26 cellular contexts compared by ENCODE assay signal in genomic region chr2:126949775-126950174, GRCh38. TPM values are rescaled to one million over a fixed set of nuclear protein-coding genes. Genes with fewer than 3 reads are reported as not detected.
"Had no signal": no experiment of that assay in that cellular context is flagged by ENCODE, and none has a peak within 500 bp of the region (broad histone marks: within the 10 kb centered on the region; RNA-seq: fewer than 3 reads in every experiment).

No MANE protein-coding gene starts in this region.

- H3K9me3 Mint-ChIP-seq: activated CD4-positive, alpha-beta memory T cell treated with anti-CD3 and anti-CD28 coated beads for 36 hours; activated CD4-positive, alpha-beta T cell treated with anti-CD3 and anti-CD28 coated beads, Interleukin-2, amount 10 ng/mL, durations not matched to agents 7 days and 5 days; activated naive CD4-positive, alpha-beta T cell treated with anti-CD3 and anti-CD28 coated beads for 36 hours; activated T-helper 17 cell treated with anti-CD3 and anti-CD28 coated beads, Interleukin-2, amount 50 U/mL, for 72 hours; central memory CD8-positive, alpha-beta T cell had no signal

- H3K36me3 Mint-ChIP-seq: activated CD4-positive, alpha-beta memory T cell treated with anti-CD3 and anti-CD28 coated beads for 36 hours; activated naive CD8-positive, alpha-beta T cell; brain had no signal

- DNase-seq: activated B cell treated with CpG ODN at 0.5 μM for 24 hours; activated CD4-positive, alpha-beta memory T cell treated with anti-CD3 and anti-CD28 coated beads for 36 hours; activated CD4-positive, alpha-beta T cell treated with anti-CD3 and anti-CD28 coated beads, Interleukin-2, amount 10 ng/mL, durations not matched to agents 7 days and 5 days; activated CD8-positive, alpha-beta memory T cell treated with anti-CD3 and anti-CD28 coated beads for 24 hours; activated gamma-delta T cell; activated naive CD4-positive, alpha-beta T cell treated with anti-CD3 and anti-CD28 coated beads for 36 hours; activated T-cell treated with anti-CD3 and anti-CD28 coated beads for 4 hours; activated T-cell treated with anti-CD3 and anti-CD28 coated beads, Interleukin-2, amount 50 U/mL, for 48 hours; amygdala; NCI-H1048; NCI-H2029; NCI-H2107; NCI-H2171 treated with DMSO at 0.1 percent for 48 hours; NCI-H345; PC-3; SHP77 treated with DMSO at 0.1 percent for 48 hours; T-helper 17 cell; T-helper 9 cell had no signal

- ATAC-seq: activated T-helper 17 cell treated with anti-CD3 and anti-CD28 coated beads, Interleukin-2, amount 50 U/mL, for 72 hours; PC-3; T-helper 17 cell had no signal

- H3K27ac Mint-ChIP-seq: activated B cell treated with CpG ODN at 0.5 μM for 24 hours; activated CD4-positive, alpha-beta memory T cell treated with anti-CD3 and anti-CD28 coated beads for 36 hours; activated CD4-positive, alpha-beta T cell treated with anti-CD3 and anti-CD28 coated beads, Interleukin-2, amount 10 ng/mL, durations not matched to agents 7 days and 5 days; activated naive CD4-positive, alpha-beta T cell treated with anti-CD3 and anti-CD28 coated beads for 36 hours; activated naive CD8-positive, alpha-beta T cell; activated T-helper 17 cell treated with anti-CD3 and anti-CD28 coated beads, Interleukin-2, amount 50 U/mL, for 72 hours; T-helper 17 cell had no signal

- H3K9ac ChIP-seq: KMS-11 had no signal

- H3K4me1 Mint-ChIP-seq: activated B cell treated with CpG ODN at 0.5 μM for 24 hours; activated CD4-positive, alpha-beta T cell treated with anti-CD3 and anti-CD28 coated beads, Interleukin-2, amount 10 ng/mL, durations not matched to agents 7 days and 5 days; activated T-helper 17 cell treated with anti-CD3 and anti-CD28 coated beads, Interleukin-2, amount 50 U/mL, for 72 hours; central memory CD8-positive, alpha-beta T cell had no signal

- H3K27ac ChIP-seq: KMS-11 had no signal

- H3K4me3 Mint-ChIP-seq: activated B cell treated with CpG ODN at 0.5 μM for 24 hours; activated CD4-positive, alpha-beta memory T cell treated with anti-CD3 and anti-CD28 coated beads for 36 hours; activated CD4-positive, alpha-beta T cell treated with anti-CD3 and anti-CD28 coated beads, Interleukin-2, amount 10 ng/mL, durations not matched to agents 7 days and 5 days; activated naive CD4-positive, alpha-beta T cell treated with anti-CD3 and anti-CD28 coated beads for 36 hours; activated naive CD8-positive, alpha-beta T cell; activated T-helper 17 cell treated with anti-CD3 and anti-CD28 coated beads, Interleukin-2, amount 50 U/mL, for 72 hours; brain; central memory CD8-positive, alpha-beta T cell; T-helper 17 cell had no signal

- H3K4me2 ChIP-seq: KMS-11 had no signal

RNA-seq across cellular contexts. Expression of gene TEX51, which starts 51.1 kb away (rescaled TPM):
- total RNA-seq: activated B cell treated with CpG ODN at 0.5 μM for 24 hours; activated CD4-positive, alpha-beta memory T cell treated with anti-CD3 and anti-CD28 coated beads for 36 hours; activated CD4-positive, alpha-beta T cell treated with anti-CD3 and anti-CD28 coated beads, Interleukin-2, amount 10 ng/mL, durations not matched to agents 7 days and 5 days; activated naive CD4-positive, alpha-beta T cell treated with anti-CD3 and anti-CD28 coated beads for 36 hours; activated T-helper 17 cell treated with anti-CD3 and anti-CD28 coated beads, Interleukin-2, amount 50 U/mL, for 72 hours; astrocyte; MCF 10A; PC-3; SK-MEL-5; T-helper 17 cell had no signal
